In the genomic region with DNA sequence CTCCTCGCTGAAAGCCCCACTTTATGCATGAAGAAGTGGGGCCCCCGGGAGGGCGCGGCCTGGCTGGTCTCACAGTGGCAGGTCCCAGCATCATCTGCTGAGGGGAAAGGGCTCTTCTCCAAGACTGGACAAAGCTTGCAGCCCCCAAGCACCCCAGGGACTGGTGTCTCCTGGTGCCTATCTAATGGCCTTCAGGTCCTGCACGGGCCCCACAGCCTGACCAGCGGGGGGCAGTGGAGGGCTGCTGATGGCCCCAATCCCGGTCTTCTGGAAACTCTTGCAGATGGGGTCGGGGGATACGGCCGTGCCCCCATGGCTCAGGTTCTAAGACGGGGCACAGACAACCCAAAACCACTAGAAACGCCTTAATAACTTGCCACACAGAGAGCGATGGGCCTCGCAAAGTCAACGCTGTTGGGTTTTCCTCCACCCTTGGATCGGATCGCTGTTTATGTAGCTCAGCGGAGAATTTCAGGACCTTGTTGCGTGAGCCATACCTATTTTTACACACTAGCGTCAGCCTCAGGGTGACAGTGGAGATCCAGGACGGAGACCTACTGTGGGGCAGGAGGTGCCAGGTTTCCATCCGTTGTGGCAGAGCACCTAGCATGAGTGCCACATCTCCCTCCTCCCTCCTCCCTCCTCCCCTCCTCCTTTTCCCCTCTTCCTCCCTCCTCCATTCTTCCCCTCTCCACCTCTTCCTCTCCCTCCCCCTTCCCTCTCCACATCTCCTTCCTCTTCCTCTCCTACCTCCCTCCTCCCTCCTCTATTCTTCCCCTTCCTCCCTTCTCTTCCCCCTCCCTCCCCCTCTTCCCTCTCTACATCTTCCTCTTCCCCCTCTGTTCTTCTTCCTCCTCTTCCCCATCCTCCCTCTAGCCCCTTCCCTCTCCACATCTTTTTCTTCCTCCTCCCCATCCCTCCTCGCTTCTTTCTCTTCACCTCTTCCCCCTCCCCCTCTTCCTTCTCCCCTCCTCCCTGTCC, we compare ENCODE assay signal across 8 cellular contexts.
DNase-seq lines count a peak whose midpoint lies in the region; ATAC-seq and TF ChIP-seq lines count a peak whose summit lies in the region.

No MANE protein-coding gene starts in this region.

- H3K27me3 ChIP-seq in left lung (peaks cover 0 to 3% of the 10 kb centered on the region in 2 donors), aorta (ENCODE audit: control insufficient read depth in 1 of 2, insufficient read depth in 2 of 2, low read length in 1 of 2) (no peaks in the 10 kb centered on the region)

- no peak overlapping the region for H3K27ac Mint-ChIP-seq in MCF 10A (ENCODE audit: low read depth, unreplicated experiment)

- peak; percentile 53 for DNase-seq in COLO829 (ENCODE audit: low spot score)
- DNase-seq in LHCN-M2 (ENCODE audit: low read depth) = peak; percentile 6
- peak; percentile 57 for DNase-seq in MCF 10A (ENCODE audit: unreplicated experiment)
- no peak for DNase-seq in left lung
- DNase-seq in aorta = peak; percentile 76 to 87
- no peak for DNase-seq in NCI-H2029 (lab: John Stamatoyannopoulos, UW)
- DNase-seq in GOT3 (lab: John Stamatoyannopoulos, UW) = no peak
- no peak for DNase-seq in DMS153 (lab: John Stamatoyannopoulos, UW)

- peaks cover 21% of the 10 kb centered on the region for H3K4me1 Mint-ChIP-seq in MCF 10A (ENCODE audit: insufficient read depth, unreplicated experiment)

- H3K9me3 ChIP-seq in left lung = no peaks in the 10 kb centered on the region
- no peaks in the 10 kb centered on the region for H3K9me3 ChIP-seq in aorta (ENCODE audit: control insufficient read depth, low read length)

- no peak overlapping the region for H3K4me3 Mint-ChIP-seq in MCF 10A (ENCODE audit: unreplicated experiment)

- H3K27ac ChIP-seq in left lung (no peak overlapping the region), aorta (ENCODE audit: low read depth in 1 of 2, low read length in 2 of 2) (peak overlapping the region in 1 of 2 donors; percentile 59)

- H3K36me3 ChIP-seq in left lung (no peaks in the 10 kb centered on the region), aorta (ENCODE audit: control insufficient read depth in 1 of 2, insufficient read depth in 2 of 2, low read length in 1 of 2) (no peaks in the 10 kb centered on the region)

- no peaks in the 10 kb centered on the region for H3K27me3 Mint-ChIP-seq in MCF 10A (ENCODE audit: insufficient read depth, unreplicated experiment)

- CTCF ChIA-PET in MCF 10A (lab: Yijun Ruan, JAX) = no interaction called here

- WGBS in aorta, 2 donors = 17 to 24% methylated on average over 23 of the region's 23 CpGs

- H3K9me3 Mint-ChIP-seq in MCF 10A (ENCODE audit: unreplicated experiment) = no peaks in the 10 kb centered on the region

- peaks cover 6% of the 10 kb centered on the region for H3K36me3 Mint-ChIP-seq in MCF 10A (ENCODE audit: insufficient read depth, unreplicated experiment)

- peaks cover 0 to 9% of the 10 kb centered on the region in 2 donors for H3K4me1 ChIP-seq in left lung
- no peaks in the 10 kb centered on the region for H3K4me1 ChIP-seq in aorta (ENCODE audit: control insufficient read depth in 1 of 2, insufficient read depth in 2 of 2, low read length in 2 of 2)

- H3K4me3 ChIP-seq in left lung = no peak overlapping the region
- H3K4me3 ChIP-seq in aorta (ENCODE audit: low read length in 2 of 2) = no peak overlapping the region

- intact Hi-C loops in MCF 10A (cut with micrococcal nuclease) (no loop called here), left lung (cut with DNase I) (loop anchor here in 1 of 2 donors (5.0 kb wide), 1 partner anchor 133 kb away; the partner anchor contains the start of gene CFAP100), aorta (cut with DNase I) (loop anchor here (1.0 to 10.0 kb wide), 5 partner anchors 51 to 215 kb away; partner anchors contain the start of gene ZXDC (in 1 of the 2))

- ATAC-seq in left lung = peak; percentile 91
- ATAC-seq in aorta (ENCODE audit: low FRiP score) = peak; percentile 85

- TF ChIP-seq CTCF in MCF 10A (IDR thresholded peaks at IDR 0.05; ENCODE audit: unreplicated experiment) = peak; percentile 29
- TF ChIP-seq CTCF in left lung (IDR thresholded peaks at IDR 0.05) = peak; percentile 67 to 69

- BruUV-seq in MCF 10A (replicated peaks; lab: Mats Ljungman, UMichigan) = no TSS peak

- POLR2A ChIA-PET in MCF 10A (lab: Yijun Ruan, JAX) = no interaction called here

Comparison
In these comparisons a context has a peak if more than half of its experiments do, and no peak if none do; other contexts are left out.
1. DNase-seq: peak in COLO829 (single experiment), LHCN-M2 (single experiment), MCF 10A (single experiment) and aorta (2 of 2); none in left lung (0 of 2), NCI-H2029 (single experiment), GOT3 (single experiment) and DMS153 (single experiment).